ENCODE assay signal across 8 cellular contexts in the genomic region with DNA sequence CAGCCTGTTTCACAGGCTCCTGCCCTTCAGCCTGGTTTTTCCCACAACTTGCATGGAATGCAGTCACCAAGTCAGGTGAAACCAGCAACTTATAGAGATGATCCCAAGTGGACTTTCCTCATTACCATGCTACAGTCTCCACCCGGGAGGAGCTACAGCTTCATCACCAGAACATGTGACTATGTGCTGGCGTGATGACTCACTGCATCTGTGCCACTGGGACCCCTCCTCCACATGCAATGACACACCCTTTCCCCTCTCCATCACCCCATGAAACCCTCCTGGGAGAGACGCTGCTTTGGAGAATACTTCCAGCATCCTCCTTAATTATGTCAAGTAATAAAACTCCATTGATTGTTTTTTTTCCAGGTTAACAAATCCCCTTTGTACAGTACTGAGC. TPM values are rescaled to one million over a fixed set of nuclear protein-coding genes. Genes with fewer than 3 reads are reported as not detected.
A peak's percentile ranks its signal among the peaks of the same experiment; 100 is the strongest.
DNase-seq lines count a peak whose midpoint lies in the region; ATAC-seq, FAIRE-seq and TF ChIP-seq lines count a peak whose summit lies in the region.

No MANE protein-coding gene starts in this region.

- no peaks in the 10 kb centered on the region for H3K27me3 Mint-ChIP-seq in activated naive CD8-positive, alpha-beta T cell treated with anti-CD3 and anti-CD28 coated beads for 36 hours

- H3K9me3 Mint-ChIP-seq in activated naive CD8-positive, alpha-beta T cell treated with anti-CD3 and anti-CD28 coated beads for 36 hours = no peaks in the 10 kb centered on the region

- no peak for TF ChIP-seq RAD21 in HepG2 (CRISPR knock-in tag; IDR thresholded peaks at IDR 0.05)

- TF ChIP-seq POLR2A in HepG2 (IDR thresholded peaks at IDR 0.05; ENCODE audit: insufficient read depth in 1 of 2, low read depth in 2 of 2, low read length in 2 of 2) (no peak), right lobe of liver (IDR thresholded peaks at IDR 0.05) (no peak)

- no peak overlapping the region for H3K4me3 Mint-ChIP-seq in activated naive CD8-positive, alpha-beta T cell treated with anti-CD3 and anti-CD28 coated beads for 36 hours

- H3K36me3 ChIP-seq in HepG2 (replicated peaks in 1 of 2; ENCODE audit: control insufficient read depth in 1 of 2, insufficient read depth in 2 of 2, low read length in 2 of 2) = peaks cover 38 to 78% of the 10 kb centered on the region in 2 experiments
- peaks cover 0 to 18% (median 8%) of the 10 kb centered on the region in 4 donors for H3K36me3 ChIP-seq in right lobe of liver
- no peaks in the 10 kb centered on the region for H3K36me3 ChIP-seq in hepatocyte (replicated peaks; ENCODE audit: insufficient read depth, low read depth)
- peaks cover 2 to 7% of the 10 kb centered on the region in 2 donors for H3K36me3 ChIP-seq in aorta (ENCODE audit: control insufficient read depth in 1 of 2, insufficient read depth in 2 of 2, low read length in 1 of 2)

- BruUV-seq in HepG2 (replicated peaks; lab: Mats Ljungman, UMichigan) = no TSS peak

- TF ChIP-seq CTCF in HepG2 (CRISPR knock-in tag; IDR thresholded peaks at IDR 0.05) (no peak), right lobe of liver (IDR thresholded peaks at IDR 0.05) (no peak), hepatocyte (IDR thresholded peaks at IDR 0.05; ENCODE audit: poor library complexity) (no peak)

- H3K36me3 Mint-ChIP-seq in activated naive CD8-positive, alpha-beta T cell treated with anti-CD3 and anti-CD28 coated beads for 36 hours = peaks cover 20% of the 10 kb centered on the region

- H3K9me3 ChIP-seq in HepG2 (ENCODE audit: low read length) (no peaks in the 10 kb centered on the region), right lobe of liver (no peaks in the 10 kb centered on the region), hepatocyte (ENCODE audit: low read depth) (no peaks in the 10 kb centered on the region), aorta (ENCODE audit: control insufficient read depth, low read length) (no peaks in the 10 kb centered on the region)

- 92% methylated on average over 3 of the region's 3 CpGs for WGBS in HepG2 (ENCODE audit: low lambda C conversion rate)
- 60% methylated on average over 1 of the region's 3 CpGs for WGBS in right lobe of liver (ENCODE audit: insufficient coverage, low coverage, low lambda C conversion rate, missing lambda C conversion rate)
- 90% methylated on average over 3 of the region's 3 CpGs for WGBS in hepatocyte (ENCODE audit: low lambda C conversion rate, missing lambda C conversion rate)
- WGBS in aorta, 2 donors = 77 to 82% methylated on average over 3 of the region's 3 CpGs

- H3K27me3 ChIP-seq in HepG2 (ENCODE audit: control insufficient read depth in 1 of 2, insufficient read depth in 2 of 2, low read length in 2 of 2) (no peaks in the 10 kb centered on the region), right lobe of liver (no peaks in the 10 kb centered on the region), hepatocyte (no peaks in the 10 kb centered on the region), aorta (ENCODE audit: control insufficient read depth in 1 of 2, insufficient read depth in 2 of 2, low read length in 1 of 2) (no peaks in the 10 kb centered on the region)

- intact Hi-C loops in HepG2 (cut with micrococcal nuclease; ENCODE audit: unreplicated experiment) (no loop called here), right lobe of liver (cut with DNase I) (no loop called here), aorta (cut with DNase I) (no loop called here)

- ATAC-seq in HepG2 (no peak), right lobe of liver (no peak), aorta (ENCODE audit: low FRiP score) (no peak)

- H3K9ac ChIP-seq in HepG2 (ENCODE audit: insufficient read depth, low read depth, low read length) = no peak overlapping the region

- no peak overlapping the region for H3K4me2 ChIP-seq in HepG2 (ENCODE audit: low read depth, low read length)
- H3K4me2 ChIP-seq in hepatocyte = no peak overlapping the region

- no peak overlapping the region for H2AFZ ChIP-seq in HepG2 (ENCODE audit: low read length)
- no peak overlapping the region for H2AFZ ChIP-seq in hepatocyte

- no peaks in the 10 kb centered on the region for H3K9me2 ChIP-seq in hepatocyte (replicated peaks; ENCODE audit: insufficient read depth)

- H4K20me1 ChIP-seq in HepG2 (ENCODE audit: insufficient read depth, low read length) (peaks cover 10% of the 10 kb centered on the region; the same call in 1 of the 2 replicates), hepatocyte (ENCODE audit: insufficient read depth, poor library complexity, severe bottlenecking) (no peaks in the 10 kb centered on the region)

- H3K4me1 Mint-ChIP-seq in activated naive CD8-positive, alpha-beta T cell treated with anti-CD3 and anti-CD28 coated beads for 36 hours = peaks cover 8% of the 10 kb centered on the region

- H3K27ac Mint-ChIP-seq in activated naive CD8-positive, alpha-beta T cell treated with anti-CD3 and anti-CD28 coated beads for 36 hours = peak overlapping the region; percentile 6

- no peak for DNase-seq in HepG2 (ENCODE audit: low spot score)
- DNase-seq in right lobe of liver = no peak
- no peak for DNase-seq in activated naive CD8-positive, alpha-beta T cell treated with anti-CD3 and anti-CD28 coated beads for 36 hours
- peak; percentile 72 for DNase-seq in hepatocyte (ENCODE audit: low spot score)
- DNase-seq in hippocampal formation (lab: John Stamatoyannopoulos, UW) = no peak
- no peak for DNase-seq in aorta
- DNase-seq in NCI-H82 (lab: John Stamatoyannopoulos, UW) = no peak
- DNase-seq in T-helper 2 cell = no peak

- POLR2A ChIA-PET in HepG2 (lab: Yijun Ruan, JAX) = no interaction called here

- H3K4me3 ChIP-seq in HepG2 (replicated peaks in 1 of 3; ENCODE audit: insufficient read depth in 1 of 3, low read depth in 2 of 3, low read length in 3 of 3) (no peak overlapping the region), right lobe of liver (no peak overlapping the region), hepatocyte (no peak overlapping the region), aorta (ENCODE audit: low read length in 2 of 2) (no peak overlapping the region)

- H3K27ac ChIP-seq in HepG2 (ENCODE audit: extremely low read length, insufficient read depth, low read length) = no peak overlapping the region
- H3K27ac ChIP-seq in right lobe of liver = peak overlapping the region in 1 of 3 donors; percentile 93
- peak overlapping the region; percentile 94 for H3K27ac ChIP-seq in hepatocyte
- H3K27ac ChIP-seq in aorta (ENCODE audit: low read depth in 1 of 2, low read length in 2 of 2) = no peak overlapping the region

- H3K79me2 ChIP-seq in HepG2 (ENCODE audit: insufficient read depth, low read length) (peaks cover 8% of the 10 kb centered on the region), hepatocyte (peaks cover 5% of the 10 kb centered on the region)

- CTCF ChIA-PET in HepG2 (lab: Yijun Ruan, JAX; ENCODE audit: low intra/inter-chr PET ratio, low total read pairs) = no interaction called here

- in situ Hi-C loops in HepG2 (cut with HindIII; ENCODE audit: extremely low pct_ligation_motif_present, low pct_unique_long_range_greater_than_20kb) = no loop called here

- FAIRE-seq in HepG2 (lab: Jason Lieb, UNC) = no peak

- peaks cover 48% of the 10 kb centered on the region for H3K4me1 ChIP-seq in HepG2 (ENCODE audit: insufficient read depth, low read length)
- peaks cover 0 to 93% (median 36%) of the 10 kb centered on the region in 4 donors for H3K4me1 ChIP-seq in right lobe of liver
- H3K4me1 ChIP-seq in hepatocyte (ENCODE audit: insufficient read depth) = peaks cover 19% of the 10 kb centered on the region
- no peaks in the 10 kb centered on the region for H3K4me1 ChIP-seq in aorta (ENCODE audit: control insufficient read depth in 1 of 2, insufficient read depth in 2 of 2, low read length in 2 of 2)

- TF ChIP-seq EP300 in HepG2 (IDR thresholded peaks at IDR 0.05; ENCODE audit: low read depth in 2 of 2, low read length in 2 of 2) (no peak), HepG2 (CRISPR knock-in tag; IDR thresholded peaks at IDR 0.05; ENCODE audit: borderline replicate concordance) (no peak)

RNA-seq across cellular contexts. Expression of a gene that starts 17.6 kb away (rescaled TPM):
- total RNA-seq in HepG2 (2016; rRNA removed; fragmentation: Illumina TruSeq; extraction: Trizol) (9.9 and 32.4 TPM in 2 replicates), right lobe of liver (100 to 1,000 TPM in 2 of 6 experiments, 10 to 100 TPM in 4; 43.4 to 154 (median 81.5) TPM), hepatocyte (56.2 and 67.6 TPM in 2 replicates), aorta (10 to 100 TPM; 15.6 to 22.7 TPM)
- total RNA-seq in HepG2 (2016; cell fraction: cytosol; rRNA removed; fragmentation: Illumina TruSeq; extraction: Trizol; ENCODE audit: low read depth) = 5.2 and 5.9 TPM in 2 replicates
- total RNA-seq in HepG2 (2016; cell fraction: insoluble cytoplasmic fraction; rRNA removed; fragmentation: Illumina TruSeq; extraction: Trizol) = 10.8 and 29.3 TPM in 2 replicates
- total RNA-seq in HepG2 (2016; cell fraction: membrane; rRNA removed; fragmentation: Illumina TruSeq; extraction: Trizol) = 21.9 and 22.0 TPM in 2 replicates
- 16.5 and 17.7 TPM in 2 replicates for total RNA-seq in HepG2 (2016; cell fraction: nucleus; rRNA removed; fragmentation: Illumina TruSeq; extraction: Trizol)
- polyA plus RNA-seq in HepG2 (2011; rRNA removed) (84.0 and 95.5 TPM in 2 replicates), hepatocyte (65.5 and 70.3 TPM in 2 replicates), aorta (10 to 100 TPM; 21.6 to 24.8 TPM)
- 88.8 and 113 TPM in 2 replicates for polyA plus RNA-seq in HepG2 (2011; cell fraction: cytosol; rRNA removed)
- polyA plus RNA-seq in HepG2 (2011; cell fraction: nucleus; rRNA removed) = 38.4 and 46.2 TPM in 2 replicates
- 78.4 and 108 TPM in 2 replicates for polyA plus RNA-seq in HepG2 (2012)
- polyA plus RNA-seq in HepG2 (2016; cell fraction: cytosol; fragmentation: Illumina TruSeq; extraction: Trizol; ENCODE audit: low read depth) = 28.6 and 35.0 TPM in 2 replicates
- polyA plus RNA-seq in HepG2 (2016; cell fraction: insoluble cytoplasmic fraction; fragmentation: Illumina TruSeq; extraction: Trizol; ENCODE audit: low read depth) = 102 and 112 TPM in 2 replicates
- 43.5 and 45.2 TPM in 2 replicates for polyA plus RNA-seq in HepG2 (2016; cell fraction: membrane; fragmentation: Illumina TruSeq; extraction: Trizol; ENCODE audit: low read depth)
- 50.5 and 56.3 TPM in 2 replicates for polyA plus RNA-seq in HepG2 (2016; cell fraction: nucleus; fragmentation: Illumina TruSeq; extraction: Trizol; ENCODE audit: insufficient read depth, low read depth)
- polyA minus RNA-seq in HepG2 (2011; rRNA and poly(A)+ RNA removed; ENCODE audit: low replicate concordance) = 32.0 and 89.7 TPM in 2 replicates
- polyA minus RNA-seq in HepG2 (2011; cell fraction: cytosol; rRNA and poly(A)+ RNA removed) = 39.3 and 42.6 TPM in 2 replicates
- polyA minus RNA-seq in HepG2 (2011; cell fraction: nucleus; rRNA and poly(A)+ RNA removed) = 66.9 and 70.4 TPM in 2 replicates
- total RNA-seq in activated naive CD8-positive, alpha-beta T cell treated with anti-CD3 and anti-CD28 coated beads for 36 hours = 10 to 100 TPM; 56.5 to 57.9 TPM

RNA-seq across cellular contexts. Expression of a gene that starts 20.7 kb away (rescaled TPM):
- total RNA-seq in HepG2 (2016; rRNA removed; fragmentation: Illumina TruSeq; extraction: Trizol) (not detected in 2 replicates), right lobe of liver (not detected), hepatocyte (not detected in 2 replicates), aorta (not detected)
- total RNA-seq in HepG2 (2016; cell fraction: cytosol; rRNA removed; fragmentation: Illumina TruSeq; extraction: Trizol; ENCODE audit: low read depth) = not detected in 2 replicates
- not detected in 2 replicates for total RNA-seq in HepG2 (2016; cell fraction: insoluble cytoplasmic fraction; rRNA removed; fragmentation: Illumina TruSeq; extraction: Trizol)
- total RNA-seq in HepG2 (2016; cell fraction: membrane; rRNA removed; fragmentation: Illumina TruSeq; extraction: Trizol) = not detected in 2 replicates
- not detected in 2 replicates for total RNA-seq in HepG2 (2016; cell fraction: nucleus; rRNA removed; fragmentation: Illumina TruSeq; extraction: Trizol)
- polyA plus RNA-seq in HepG2 (2011; rRNA removed) (not detected in 2 replicates), hepatocyte (not detected in 2 replicates), aorta (not detected)
- not detected in 2 replicates for polyA plus RNA-seq in HepG2 (2011; cell fraction: cytosol; rRNA removed)
- polyA plus RNA-seq in HepG2 (2011; cell fraction: nucleus; rRNA removed) = 0.31 TPM in 1 of 2 replicates, not detected in the other
- 0.27 TPM in 1 of 2 replicates, not detected in the other for polyA plus RNA-seq in HepG2 (2012)
- polyA plus RNA-seq in HepG2 (2016; cell fraction: cytosol; fragmentation: Illumina TruSeq; extraction: Trizol; ENCODE audit: low read depth) = not detected in 2 replicates
- polyA plus RNA-seq in HepG2 (2016; cell fraction: insoluble cytoplasmic fraction; fragmentation: Illumina TruSeq; extraction: Trizol; ENCODE audit: low read depth) = not detected in 2 replicates
- not detected in 2 replicates for polyA plus RNA-seq in HepG2 (2016; cell fraction: membrane; fragmentation: Illumina TruSeq; extraction: Trizol; ENCODE audit: low read depth)
- not detected in 2 replicates for polyA plus RNA-seq in HepG2 (2016; cell fraction: nucleus; fragmentation: Illumina TruSeq; extraction: Trizol; ENCODE audit: insufficient read depth, low read depth)
- not detected in 2 replicates for polyA minus RNA-seq in HepG2 (2011; rRNA and poly(A)+ RNA removed; ENCODE audit: low replicate concordance)
- polyA minus RNA-seq in HepG2 (2011; cell fraction: cytosol; rRNA and poly(A)+ RNA removed) = not detected in 2 replicates
- polyA minus RNA-seq in HepG2 (2011; cell fraction: nucleus; rRNA and poly(A)+ RNA removed) = not detected in 2 replicates
- total RNA-seq in activated naive CD8-positive, alpha-beta T cell treated with anti-CD3 and anti-CD28 coated beads for 36 hours = not detected
